ENCODE assay signal across 7 cellular contexts in the genomic region with DNA sequence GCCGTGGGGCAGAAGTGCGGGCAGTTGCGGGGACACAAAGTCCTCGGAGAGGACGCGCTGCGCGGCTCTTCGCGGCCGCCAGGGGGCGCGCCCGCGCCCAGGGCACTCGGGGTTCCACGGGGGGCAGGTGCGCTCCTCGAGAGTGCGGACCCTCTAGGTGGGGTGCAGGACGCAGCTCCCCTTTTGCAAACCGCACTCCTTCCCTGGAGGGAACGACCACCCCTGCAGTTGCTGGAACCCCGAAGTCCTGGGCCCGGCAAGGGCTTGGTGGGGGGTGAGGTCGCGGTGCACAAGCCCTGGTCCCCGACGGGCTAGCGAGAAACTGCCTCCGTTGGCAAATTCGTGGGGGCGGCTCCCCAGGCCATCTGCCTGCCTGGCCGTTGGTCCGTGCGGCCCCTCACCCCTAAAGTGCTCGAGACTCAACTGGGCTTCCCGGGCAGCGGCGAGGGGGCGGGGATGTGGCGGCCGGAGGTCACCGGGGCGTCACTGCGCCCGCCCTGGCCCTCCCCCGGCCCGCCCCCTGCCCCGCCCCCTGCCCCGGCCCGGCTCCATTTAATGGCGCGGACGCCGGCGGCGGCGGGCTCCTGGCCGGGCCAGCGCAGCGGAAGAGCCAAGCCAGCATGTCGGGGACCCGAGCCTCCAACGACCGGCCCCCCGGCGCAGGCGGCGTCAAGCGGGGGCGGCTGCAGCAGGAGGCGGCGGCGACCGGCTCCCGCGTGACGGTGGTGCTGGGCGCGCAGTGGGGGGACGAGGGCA. TPM values are rescaled to one million over a fixed set of nuclear protein-coding genes. Genes with fewer than 3 reads are reported as not detected.
DNase-seq lines count a peak whose midpoint lies in the region; ATAC-seq, FAIRE-seq and TF ChIP-seq lines count a peak whose summit lies in the region.

A gene (plus strand): TSS at position 579 of the 756 bp plus-strand sequence. CDS start 42 bp downstream, at position 621.

- peak within 1 kb of the TSS; percentile 93 for H4K8ac ChIP-seq in trophoblast cell (ENCODE audit: low read depth, low read length)

- peak within 1 kb of the TSS; percentile 83 for H3K18ac ChIP-seq in trophoblast cell (ENCODE audit: low read length)

- H2AK5ac ChIP-seq in trophoblast cell (ENCODE audit: low read length) = peak within 1 kb of the TSS; percentile 55

- DNase-seq in GM12891 (ENCODE audit: insufficient read length, low spot score) (peak; percentile 96), RPMI7951 (ENCODE audit: low read depth) (peak; percentile 46), Right ventricle myocardium superior (peak; percentile 87), trophoblast cell (peak in 1 of 2 donors; percentile 64), ureter (ENCODE audit: low spot score) (no peak)
- DNase-seq in activated naive CD4-positive, alpha-beta T cell treated with Interleukin-2 at 50 U/mL for 16 hours = peak; percentile 63

- H3K9me3 ChIP-seq in trophoblast cell (ENCODE audit: insufficient read depth, low read depth, low read length) = peaks cover 5% of the 10 kb centered on the region

- peak within 1 kb of the TSS; percentile 71 for H3K9ac ChIP-seq in trophoblast cell (ENCODE audit: low read length)

- H2AFZ ChIP-seq in trophoblast cell (ENCODE audit: insufficient read depth, low read length, poor library complexity) = peak within 1 kb of the TSS; percentile 75

- H3K4me3 ChIP-seq in trophoblast cell (ENCODE audit: low read depth, low read length) = peak within 1 kb of the TSS; percentile 79

- no peaks in the 10 kb centered on the region for H3K27me3 ChIP-seq in trophoblast cell (ENCODE audit: insufficient read depth, low read length)

- peak within 1 kb of the TSS; percentile 62 for H2BK120ac ChIP-seq in trophoblast cell (ENCODE audit: insufficient read depth, low read length, poor library complexity)

- peak within 1 kb of the TSS; percentile 67 for H4K91ac ChIP-seq in trophoblast cell (ENCODE audit: low read depth, low read length)

- H2BK12ac ChIP-seq in trophoblast cell (ENCODE audit: low read length) = peak within 1 kb of the TSS; percentile 53

- peak within 1 kb of the TSS; percentile 90 for H3K14ac ChIP-seq in trophoblast cell (ENCODE audit: low read length)

- H3K23ac ChIP-seq in trophoblast cell (ENCODE audit: low read length) = no peak within 1 kb of the TSS

- H3K4me1 ChIP-seq in trophoblast cell (ENCODE audit: control insufficient read depth in 1 of 2, insufficient read depth in 2 of 2, low read length in 2 of 2) = peaks cover 3 to 16% of the 10 kb centered on the region in 2 experiments

- H3K36me3 ChIP-seq in trophoblast cell (ENCODE audit: control insufficient read depth in 1 of 2, insufficient read depth in 2 of 2, low read length in 2 of 2) = peaks cover 26 to 27% of the 10 kb centered on the region in 2 experiments

- FAIRE-seq in GM12891 (lab: Jason Lieb, UNC) = peak; percentile 94

- H3K4me2 ChIP-seq in trophoblast cell (ENCODE audit: low read length) = peak within 1 kb of the TSS; percentile 94

- peaks cover 2% of the 10 kb centered on the region for H3K79me2 ChIP-seq in trophoblast cell (ENCODE audit: control insufficient read depth, insufficient read depth, low read length, poor library complexity)

- peak within 1 kb of the TSS; percentile 69 for H2BK5ac ChIP-seq in trophoblast cell (ENCODE audit: low read depth, low read length, poor library complexity)

- peaks cover 2% of the 10 kb centered on the region for H3K79me1 ChIP-seq in trophoblast cell (ENCODE audit: low read length)

- no peak for TF ChIP-seq POLR2A in GM12891 (IDR thresholded peaks at IDR 0.05; ENCODE audit: low read depth, low read length)

- no peak within 1 kb of the TSS for H3K27ac ChIP-seq in trophoblast cell (ENCODE audit: low read depth, low read length)

- no peak within 1 kb of the TSS for H3K4ac ChIP-seq in trophoblast cell (ENCODE audit: low read depth, low read length)

- WGBS in trophoblast cell (ENCODE audit: extremely low coverage, insufficient coverage, insufficient read length) = no CpG with 5 or more reads among the region's 82 CpGs

- intact Hi-C loops in Right ventricle myocardium superior (cut with DNase I) = no loop called here

- ATAC-seq in HG03045 (IDR thresholded peaks at IDR 0.05; ENCODE audit: unreplicated experiment) (peak; percentile 60), Right ventricle myocardium superior (ENCODE audit: poor library complexity) (peak; percentile 67)

- H4K12ac ChIP-seq in trophoblast cell (ENCODE audit: low read depth, low read length) = peak within 1 kb of the TSS; percentile 90

TF ChIP-seq in GM12891, 5 proteins besides CTCF, POLR2A, EP300 and RAD21:
- TF ChIP-seq POLR2AphosphoS5 (IDR thresholded peaks at IDR 0.05; ENCODE audit: low read depth, low read length) = no peak
- TF ChIP-seq TAF1 (IDR thresholded peaks at IDR 0.05; ENCODE audit: low read depth, low read length) = no peak
- TF ChIP-seq SPI1 (IDR thresholded peaks at IDR 0.05; ENCODE audit: low read depth, low read length) = no peak

RNA-seq across cellular contexts. Expression of the gene that starts here (rescaled TPM):
- 0.21 TPM for polyA plus RNA-seq in GM12891 (2012; ENCODE audit: low read depth, missing spikeins)
- total RNA-seq in RPMI7951 (2014; rRNA removed; shearing (Covaris generic)) = 1.6 and 3.2 TPM in 2 replicates
- 215 TPM for total RNA-seq in Right ventricle myocardium superior
- polyA plus RNA-seq in trophoblast cell (2013) = 2.9 and 3.4 TPM in 2 replicates
- total RNA-seq in ureter = 11.0 TPM

Comparison
In these comparisons a context has a peak if more than half of its experiments do, and no peak if none do; other contexts are left out.
1. RNA of the gene that starts here (total RNA-seq): 215 TPM in Right ventricle myocardium superior (single experiment); 11.0 TPM in ureter (single experiment) and 1.6 to 3.2 TPM in RPMI7951; every median in the first group is over 10 times any median in the second.